ENCODE assay signal across 25 cellular contexts in genomic region chr16:57518922-57519321, GRCh38. TPM values are rescaled to one million over a fixed set of nuclear protein-coding genes. Genes with fewer than 3 reads are reported as not detected.
"Had no signal": no experiment of that assay in that cellular context is flagged by ENCODE, and none has a peak within 500 bp of the region (broad histone marks: within the 10 kb centered on the region; RNA-seq: fewer than 3 reads in every experiment).

No MANE protein-coding gene starts in this region.

- H3K27me3 Mint-ChIP-seq: activated CD4-positive, alpha-beta T cell treated with anti-CD3 and anti-CD28 coated beads, Interleukin-2, amount 10 ng/mL, durations not matched to agents 7 days and 5 days; progenitor cell of endocrine pancreas had no signal

- DNase-seq: activated CD4-positive, alpha-beta T cell treated with anti-CD3 and anti-CD28 coated beads, Interleukin-2, amount 10 ng/mL, durations not matched to agents 7 days and 5 days; activated CD8-positive, alpha-beta memory T cell treated with anti-CD3 and anti-CD28 coated beads, Interleukin-2, amount 50 U/mL, for 48 hours; activated CD8-positive, alpha-beta T cell treated with anti-CD3 and anti-CD28 coated beads, Interleukin-2, amount 10 ng/mL, durations not matched to agents 7 days and 5 days; activated effector memory CD4-positive, alpha-beta T cell treated with Interleukin-2 at 50 U/mL for 16 hours; activated naive CD4-positive, alpha-beta T cell treated with anti-CD3 and anti-CD28 coated beads, Interleukin-2, amount 50 U/mL, for 16 hours; activated T-cell treated with anti-CD3 and anti-CD28 coated beads, Interleukin-2, amount 50 U/mL, for 48 hours; adrenal gland; cortex of kidney; gastrocnemius medialis; head of caudate nucleus; left ventricle myocardium inferior; mammary epithelial cell; midbrain; nephron progenitor cell; stimulated activated CD4-positive, alpha-beta T cell treated with anti-CD3 and anti-CD28 coated beads, Interleukin-2, amount 100 ng/mL, for 24 hours; stimulated activated naive CD8-positive, alpha-beta T cell treated with anti-CD3 and anti-CD28 coated beads, Interleukin-15, Interleukin-2, amounts not matched to agents 100 U/mL and 50 U/mL, for 24 hours; T-helper 1 cell; tibial artery; uterus had no signal

- H3K9me3 ChIP-seq: adrenal gland, breast epithelium, gastrocnemius medialis, left ventricle myocardium inferior, tibial artery, uterus had no signal

- H3K4me3 Mint-ChIP-seq: activated CD4-positive, alpha-beta T cell treated with anti-CD3 and anti-CD28 coated beads, Interleukin-2, amount 10 ng/mL, durations not matched to agents 7 days and 5 days; activated CD8-positive, alpha-beta T cell treated with anti-CD3 and anti-CD28 coated beads, Interleukin-2, amount 10 ng/mL, durations not matched to agents 7 days and 5 days; nephron progenitor cell had no signal

- H3K9me3 Mint-ChIP-seq: activated CD4-positive, alpha-beta T cell treated with anti-CD3 and anti-CD28 coated beads, Interleukin-2, amount 10 ng/mL, durations not matched to agents 7 days and 5 days; nephron progenitor cell had no signal

- H3K27ac ChIP-seq: adrenal gland, breast epithelium, gastrocnemius medialis, left ventricle myocardium inferior, tibial artery, uterus had no signal

- FAIRE-seq: astrocyte, endometrium had no signal

- H3K4me3 ChIP-seq: adrenal gland, breast epithelium, gastrocnemius medialis, left ventricle myocardium inferior, tibial artery, uterus had no signal

- H3K4me1 ChIP-seq: adrenal gland, breast epithelium, gastrocnemius medialis had no signal

- H3K27ac Mint-ChIP-seq: activated CD4-positive, alpha-beta T cell treated with anti-CD3 and anti-CD28 coated beads, Interleukin-2, amount 10 ng/mL, durations not matched to agents 7 days and 5 days; activated CD8-positive, alpha-beta T cell treated with anti-CD3 and anti-CD28 coated beads, Interleukin-2, amount 10 ng/mL, durations not matched to agents 7 days and 5 days; nephron progenitor cell had no signal

RNA-seq across cellular contexts. Expression of gene ADGRG5, which starts 23.5 kb away (rescaled TPM):
- total RNA-seq: gastrocnemius medialis, left ventricle myocardium inferior, mammary epithelial cell, myocyte had no signal
- polyA plus RNA-seq: keratinocyte, mammary epithelial cell had no signal
